In genomic region chr5:142221091-142221860, GRCh38 we compare ENCODE assay signal across 13 cellular contexts.
DNase-seq lines count a peak whose midpoint lies in the region; ATAC-seq and TF ChIP-seq lines count a peak whose summit lies in the region.
"Had no signal": no experiment of that assay in that cellular context is flagged by ENCODE, and none has a peak within 500 bp of the region (broad histone marks: within the 10 kb centered on the region; RNA-seq: fewer than 3 reads in every experiment).

No MANE protein-coding gene starts in this region.

- no peaks in the 10 kb centered on the region for H4K20me1 ChIP-seq in DND-41 (ENCODE audit: insufficient read depth, low read length)

- H3K4ac ChIP-seq in mesendoderm (ENCODE audit: low read depth, low read length): no peak overlapping the region

- H3K36me3 ChIP-seq in DND-41 (ENCODE audit: insufficient read depth, low read length) (no peaks in the 10 kb centered on the region), mesendoderm (ENCODE audit: control insufficient read depth, insufficient read depth, low read length) (no peaks in the 10 kb centered on the region)
- H3K36me3 ChIP-seq: BE2C, uterus had no signal

- no peak overlapping the region for H2BK120ac ChIP-seq in mesendoderm (ENCODE audit: low read depth, low read length)

- H4K8ac ChIP-seq in mesendoderm (ENCODE audit: low read depth, low read length): no peak overlapping the region

- H3K27ac ChIP-seq in 22Rv1 (peak overlapping the region; percentile 97), DND-41 (ENCODE audit: low read length) (no peak overlapping the region), VCaP (peak overlapping the region; percentile 86), mesendoderm (ENCODE audit: low read depth, low read length) (no peak overlapping the region)
- H3K27ac ChIP-seq: uterus had no signal

- H3K4me3 ChIP-seq in DND-41 (ENCODE audit: low read depth in 1 of 2, low read length in 2 of 2) (no peak overlapping the region), mesendoderm (ENCODE audit: low read length) (no peak overlapping the region)
- H3K4me3 ChIP-seq: uterus had no signal

- H2BK5ac ChIP-seq in mesendoderm (ENCODE audit: low read length): no peak overlapping the region

- H3K79me2 ChIP-seq in DND-41 (ENCODE audit: insufficient read depth, low read length) (no peaks in the 10 kb centered on the region), mesendoderm (ENCODE audit: control insufficient read depth, insufficient read depth, low read length) (no peaks in the 10 kb centered on the region)

- H3K18ac ChIP-seq in mesendoderm (ENCODE audit: low read length): peak overlapping the region; percentile 18

- H3K56ac ChIP-seq in mesendoderm (ENCODE audit: low read length): peak overlapping the region; percentile 69

- no peak overlapping the region for H2BK15ac ChIP-seq in mesendoderm (replicated peaks; ENCODE audit: low read depth)

- no CpG with 5 or more reads among the region's 11 CpGs for WGBS in mesendoderm (ENCODE audit: extremely low coverage, insufficient coverage, low lambda C conversion rate)

- TF ChIP-seq CTCF in 22Rv1 (IDR thresholded peaks at IDR 0.05) (no peak), DND-41 (IDR thresholded peaks at IDR 0.05; ENCODE audit: borderline replicate concordance, extremely low read depth, low read length, poor library complexity, severe bottlenecking) (no peak), VCaP (conservative IDR thresholded peaks at IDR 0.05) (0 out of 2 replicates have a peak, but pooled peaks have one; percentile 4)

- H3K23ac ChIP-seq in mesendoderm (ENCODE audit: low read length): no peak overlapping the region

- H3K4me2 ChIP-seq in DND-41 (ENCODE audit: insufficient read depth, low read length) (no peak overlapping the region), mesendoderm (ENCODE audit: low read length) (no peak overlapping the region)

- ATAC-seq in DND-41 (ENCODE audit: insufficient read depth, low read depth): no peak
- no peak for ATAC-seq in GM19397 (IDR thresholded peaks at IDR 0.05; ENCODE audit: unreplicated experiment)
- ATAC-seq: activated CD8-positive, alpha-beta T cell treated with anti-CD3 and anti-CD28 coated beads, Interleukin-2, amount 10 ng/mL, durations not matched to agents 7 days and 5 days had no signal

- no peak overlapping the region for H3K9ac ChIP-seq in DND-41 (ENCODE audit: low read depth, low read length)
- no peak overlapping the region for H3K9ac ChIP-seq in mesendoderm (ENCODE audit: low read length)

- peaks cover 14% of the 10 kb centered on the region for H3K4me1 ChIP-seq in DND-41 (ENCODE audit: insufficient read depth, low read length)
- H3K4me1 ChIP-seq in mesendoderm (ENCODE audit: control insufficient read depth, low read depth, low read length): peaks cover 6% of the 10 kb centered on the region

- peak; percentile 29 for DNase-seq in DND-41
- no peak for DNase-seq in mesendoderm
- DNase-seq in NCI-H1417 (lab: John Stamatoyannopoulos, UW): no peak
- no peak for DNase-seq in cerebellar nuclear complex (lab: John Stamatoyannopoulos, UW)
- DNase-seq in T-helper 1 cell: no peak
- DNase-seq: activated CD8-positive, alpha-beta T cell treated with anti-CD3 and anti-CD28 coated beads, Interleukin-2, amount 10 ng/mL, durations not matched to agents 7 days and 5 days; activated naive CD4-positive, alpha-beta T cell treated with Interleukin-2 at 50 U/mL for 16 hours; BE2C; stimulated activated CD4-positive, alpha-beta T cell treated with anti-CD3 and anti-CD28 coated beads, Interleukin-15, amount 100 ng/mL, for 24 hours; uterus had no signal

- H3K27me3 ChIP-seq in DND-41 (ENCODE audit: insufficient read depth, low read length, poor library complexity) (no peaks in the 10 kb centered on the region), mesendoderm (ENCODE audit: insufficient read depth, low read length, poor library complexity) (no peaks in the 10 kb centered on the region)
- H3K27me3 ChIP-seq: BE2C, uterus had no signal

- H2AK5ac ChIP-seq in mesendoderm (ENCODE audit: low read length): no peak overlapping the region

- no peak overlapping the region for H2AFZ ChIP-seq in DND-41 (ENCODE audit: low read depth, low read length)

- H3K79me1 ChIP-seq in mesendoderm (ENCODE audit: low read length): no peaks in the 10 kb centered on the region

- H4K5ac ChIP-seq in mesendoderm (ENCODE audit: low read length): peak overlapping the region; percentile 74

- no peaks in the 10 kb centered on the region for H3K9me3 ChIP-seq in DND-41 (ENCODE audit: insufficient read depth, low read length, severe bottlenecking)
- H3K9me3 ChIP-seq: BE2C, uterus had no signal

Comparison
In these comparisons a context has a peak if more than half of its experiments do, and no peak if none do; other contexts are left out.
1. H3K27ac ChIP-seq: peak in 22Rv1 (single experiment) and VCaP (single experiment); none in DND-41 (single experiment) and mesendoderm (single experiment).